ENCODE assay signal across 19 cellular contexts in genomic region chr5:71631070-71631469, GRCh38. TPM values are rescaled to one million over a fixed set of nuclear protein-coding genes. Genes with fewer than 3 reads are reported as not detected.
DNase-seq lines count a peak whose midpoint lies in the region; ATAC-seq and TF ChIP-seq lines count a peak whose summit lies in the region.
"Had no signal": no experiment of that assay in that cellular context is flagged by ENCODE, and none has a peak within 500 bp of the region (broad histone marks: within the 10 kb centered on the region; RNA-seq: fewer than 3 reads in every experiment).

No MANE protein-coding gene starts in this region.

- H3K36me3 Mint-ChIP-seq in stimulated activated effector memory CD8-positive, alpha-beta T cell treated with anti-CD3 and anti-CD28 coated beads, Interleukin-12 subunit alpha, Interleukin-12 subunit beta, amount 100 ng/mL, for 72 hours = peaks cover 35% of the 10 kb centered on the region
- peaks cover 21% of the 10 kb centered on the region for H3K36me3 Mint-ChIP-seq in osteocyte (ENCODE audit: unreplicated experiment)

- intact Hi-C loops in body of pancreas (cut with DNase I) (no loop called here), right cardiac atrium (cut with DNase I) (no loop called here)

- H3K27ac ChIP-seq in body of pancreas = peak overlapping the region in 1 of 4 donors; percentile 34
- peak overlapping the region; percentile 9 for H3K27ac ChIP-seq in right cardiac atrium (ENCODE audit: low read length)
- H3K27ac ChIP-seq: SJSA1 had no signal

- WGBS in body of pancreas, 2 donors = 68 to 86% methylated on average over 4 of the region's 4 CpGs
- WGBS in right cardiac atrium = 55% methylated on average over 4 of the region's 4 CpGs

- H3K4me3 ChIP-seq in body of pancreas = no peak overlapping the region
- no peak overlapping the region for H3K4me3 ChIP-seq in right cardiac atrium (ENCODE audit: low read length)
- H3K4me3 ChIP-seq: SJSA1 had no signal

- H3K9me3 ChIP-seq in body of pancreas (no peaks in the 10 kb centered on the region), right cardiac atrium (ENCODE audit: control insufficient read depth, low read length) (no peaks in the 10 kb centered on the region)
- H3K9me3 ChIP-seq: SJSA1 had no signal

- ATAC-seq in body of pancreas = peak; percentile 50
- ATAC-seq in right cardiac atrium = peak; percentile 84 to 90
- ATAC-seq in stimulated activated effector memory CD8-positive, alpha-beta T cell treated with anti-CD3 and anti-CD28 coated beads, Interleukin-12 subunit alpha, Interleukin-12 subunit beta, amount 100 ng/mL, for 72 hours = no peak

- H3K4me1 Mint-ChIP-seq in stimulated activated effector memory CD8-positive, alpha-beta T cell treated with anti-CD3 and anti-CD28 coated beads, Interleukin-12 subunit alpha, Interleukin-12 subunit beta, amount 100 ng/mL, for 72 hours = peaks cover 6% of the 10 kb centered on the region
- no peaks in the 10 kb centered on the region for H3K4me1 Mint-ChIP-seq in osteocyte (ENCODE audit: unreplicated experiment)

- H3K4me3 Mint-ChIP-seq in stimulated activated effector memory CD8-positive, alpha-beta T cell treated with anti-CD3 and anti-CD28 coated beads, Interleukin-12 subunit alpha, Interleukin-12 subunit beta, amount 100 ng/mL, for 72 hours = no peak overlapping the region
- no peak overlapping the region for H3K4me3 Mint-ChIP-seq in osteocyte (ENCODE audit: unreplicated experiment)
- H3K4me3 Mint-ChIP-seq: B cell; CD4-positive, alpha-beta memory T cell had no signal

- DNase-seq in ELF-1 (ENCODE audit: low read depth, low spot score) (peak; percentile 14), body of pancreas (peak in 1 of 4 donors; percentile 16), right cardiac atrium (peak in 2 of 3 donors; percentile 30 to 48), HK-2 (ENCODE audit: unreplicated experiment) (no peak), osteocyte (ENCODE audit: extremely low spot score, unreplicated experiment) (no peak), NCI-H82 (lab: John Stamatoyannopoulos, UW) (no peak)
- DNase-seq in stimulated activated effector memory CD8-positive, alpha-beta T cell treated with anti-CD3 and anti-CD28 coated beads, Interleukin-12 subunit alpha, Interleukin-12 subunit beta, amount 100 ng/mL, for 72 hours (ENCODE audit: low spot score in 2 of 2) = no peak
- DNase-seq: CD4-positive, alpha-beta memory T cell; H7; IMR-90; Kasumi-1; MM.1S; NCI-H1105; NCI-H187; NCI-H226; NCI-H526 treated with DMSO at 0.1 percent for 48 hours; RPMI8226 had no signal

- TF ChIP-seq CTCF in body of pancreas (IDR thresholded peaks at IDR 0.05) (no peak), osteocyte (IDR thresholded peaks at IDR 0.05) (no peak)

- H3K27ac Mint-ChIP-seq in stimulated activated effector memory CD8-positive, alpha-beta T cell treated with anti-CD3 and anti-CD28 coated beads, Interleukin-12 subunit alpha, Interleukin-12 subunit beta, amount 100 ng/mL, for 72 hours = peak overlapping the region; percentile 23
- H3K27ac Mint-ChIP-seq in osteocyte (ENCODE audit: unreplicated experiment) = no peak overlapping the region
- H3K27ac Mint-ChIP-seq: B cell; CD4-positive, alpha-beta memory T cell had no signal

- no peak for TF ChIP-seq POLR2A in body of pancreas (IDR thresholded peaks at IDR 0.05)

- H3K4me1 ChIP-seq in body of pancreas (peaks cover 10% of the 10 kb centered on the region), right cardiac atrium (ENCODE audit: control insufficient read depth, insufficient read depth, low read length) (no peaks in the 10 kb centered on the region)
- H3K4me1 ChIP-seq: SJSA1 had no signal

- H3K27me3 ChIP-seq in body of pancreas = no peaks in the 10 kb centered on the region
- H3K27me3 ChIP-seq in right cardiac atrium (ENCODE audit: control insufficient read depth, insufficient read depth) = no peaks in the 10 kb centered on the region
- H3K27me3 ChIP-seq: SJSA1 had no signal

- no peaks in the 10 kb centered on the region for H3K27me3 Mint-ChIP-seq in osteocyte (ENCODE audit: unreplicated experiment)
- H3K27me3 Mint-ChIP-seq: B cell; CD4-positive, alpha-beta memory T cell had no signal

- H3K36me3 ChIP-seq in body of pancreas (replicated peaks in 1 of 2; ENCODE audit: insufficient read depth in 1 of 2, low read depth in 2 of 2) = peaks cover 0 to 4% of the 10 kb centered on the region in 2 donors

- H3K9me3 Mint-ChIP-seq in stimulated activated effector memory CD8-positive, alpha-beta T cell treated with anti-CD3 and anti-CD28 coated beads, Interleukin-12 subunit alpha, Interleukin-12 subunit beta, amount 100 ng/mL, for 72 hours = no peaks in the 10 kb centered on the region
- no peaks in the 10 kb centered on the region for H3K9me3 Mint-ChIP-seq in osteocyte (ENCODE audit: unreplicated experiment)

RNA-seq across cellular contexts. Expression of gene MCCC2, which starts 43.9 kb away (rescaled TPM):
- total RNA-seq in body of pancreas (10 to 100 TPM; 22.8 to 31.0 TPM), right cardiac atrium (10 to 100 TPM; 47.1 to 71.8 (median 53.3) TPM), osteocyte (25.4 and 30.5 TPM in 2 replicates)
- polyA plus RNA-seq in right cardiac atrium = 52.0 TPM

Comparison
In these comparisons a context has a peak if more than half of its experiments do, and no peak if none do; other contexts are left out.
1. DNase-seq: peak in ELF-1 (single experiment) and right cardiac atrium (2 of 3); none in stimulated activated effector memory CD8-positive, alpha-beta T cell treated with anti-CD3 and anti-CD28 coated beads, Interleukin-12 subunit alpha, Interleukin-12 subunit beta, amount 100 ng/mL, for 72 hours (0 of 2), HK-2 (single experiment), osteocyte (single experiment) and NCI-H82 (single experiment).